ENCODE assay signal across 9 cellular contexts in the genomic region with DNA sequence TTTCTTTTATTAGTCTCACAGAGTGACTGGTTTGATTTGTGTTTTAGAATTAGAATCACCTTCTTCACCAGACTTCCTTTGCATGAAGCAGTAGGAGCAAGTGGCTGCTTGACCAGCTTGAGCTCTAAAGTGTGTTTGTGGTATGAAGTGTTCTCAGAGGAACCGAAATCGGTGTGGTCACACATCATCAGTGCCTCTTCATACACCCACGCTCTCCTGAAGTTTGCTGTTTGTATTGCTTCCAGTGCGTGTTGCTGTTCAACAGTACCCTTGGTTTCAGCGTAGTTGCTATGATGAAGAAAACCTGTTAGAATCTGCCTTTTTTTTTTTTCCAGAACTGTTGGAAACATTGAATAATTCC.
DNase-seq lines count a peak whose midpoint lies in the region; ATAC-seq and TF ChIP-seq lines count a peak whose summit lies in the region.
"Had no signal": no experiment of that assay in that cellular context is flagged by ENCODE, and none has a peak within 500 bp of the region (broad histone marks: within the 10 kb centered on the region; RNA-seq: fewer than 3 reads in every experiment).

No MANE protein-coding gene starts in this region.

- H3K36me3 ChIP-seq in stomach (no peaks in the 10 kb centered on the region), left ventricle myocardium inferior (no peaks in the 10 kb centered on the region)

- H3K4me3 ChIP-seq in stomach (no peak overlapping the region), left ventricle myocardium inferior (no peak overlapping the region)
- H3K4me3 ChIP-seq: heart right ventricle had no signal

- intact Hi-C loops in stomach (cut with DNase I; ENCODE audit: low total_unique reads) (no loop called here), left ventricle myocardium inferior (cut with micrococcal nuclease) (no loop called here)

- in situ Hi-C loops in GM13976 (cut with MboI; ENCODE audit: low sequenced_read_pairs, unreplicated experiment): no loop called here

- no peak for TF ChIP-seq EP300 in stomach (IDR thresholded peaks at IDR 0.05)

- 38 to 62% (median 47%) methylated on average over 5 of the region's 5 CpGs for WGBS in stomach, 5 donors

- peak overlapping the region; percentile 44 to 90 (median 77) for H3K4me3 Mint-ChIP-seq in IgD-negative memory B cell
- H3K4me3 Mint-ChIP-seq in central memory CD8-positive, alpha-beta T cell: peak overlapping the region; percentile 62

- TF ChIP-seq CTCF in GM13976 (IDR thresholded peaks at IDR 0.05; ENCODE audit: borderline replicate concordance, control extremely low read depth, extremely low read depth, insufficient read depth, missing control alignments) (no peak), stomach (IDR thresholded peaks at IDR 0.05) (no peak), left ventricle myocardium inferior (IDR thresholded peaks at IDR 0.05; ENCODE audit: borderline replicate concordance) (no peak)

- TF ChIP-seq POLR2A in stomach (IDR thresholded peaks at IDR 0.05): no peak

- no peaks in the 10 kb centered on the region for H3K9me3 ChIP-seq in stomach
- no peaks in the 10 kb centered on the region for H3K9me3 ChIP-seq in left ventricle myocardium inferior (replicated peaks)
- H3K9me3 ChIP-seq: heart right ventricle had no signal

- peak; percentile 68 for DNase-seq in GM13976 (ENCODE audit: low spot score)
- peak in 1 of 2 donors; percentile 36 for DNase-seq in central memory CD8-positive, alpha-beta T cell (ENCODE audit: low spot score in 2 of 2)
- no peak for DNase-seq in stomach
- no peak for DNase-seq in middle frontal gyrus (ENCODE audit: extremely low spot score, low spot score)
- DNase-seq in left ventricle myocardium inferior: no peak
- DNase-seq in NCI-H2196 (lab: John Stamatoyannopoulos, UW; ENCODE audit: unreplicated experiment): no peak
- DNase-seq: heart right ventricle had no signal

- H3K27ac Mint-ChIP-seq in IgD-negative memory B cell: peak overlapping the region; percentile 81 to 98 (median 91)
- peak overlapping the region; percentile 97 for H3K27ac Mint-ChIP-seq in central memory CD8-positive, alpha-beta T cell (ENCODE audit: low read depth)

- H3K27me3 Mint-ChIP-seq in IgD-negative memory B cell: peaks cover 7% of the 10 kb centered on the region
- no peaks in the 10 kb centered on the region for H3K27me3 Mint-ChIP-seq in central memory CD8-positive, alpha-beta T cell

- no peaks in the 10 kb centered on the region for H3K36me3 Mint-ChIP-seq in IgD-negative memory B cell
- peaks cover 10% of the 10 kb centered on the region for H3K36me3 Mint-ChIP-seq in central memory CD8-positive, alpha-beta T cell (ENCODE audit: insufficient read depth)

- H3K4me1 ChIP-seq in stomach (peaks cover 46 to 88% (median 56%) of the 10 kb centered on the region in 4 donors), left ventricle myocardium inferior (peaks cover 68% of the 10 kb centered on the region)

- H3K4me1 Mint-ChIP-seq in IgD-negative memory B cell: peaks cover 52 to 72% (median 53%) of the 10 kb centered on the region in 3 donors
- peaks cover 79% of the 10 kb centered on the region for H3K4me1 Mint-ChIP-seq in central memory CD8-positive, alpha-beta T cell

- H3K27ac ChIP-seq in stomach (peak overlapping the region in 4 of 5 donors; percentile 2 to 70 (median 54)), left ventricle myocardium inferior (replicated peaks) (no peak overlapping the region)

- H3K27me3 ChIP-seq in stomach (no peaks in the 10 kb centered on the region), left ventricle myocardium inferior (ENCODE audit: low read depth) (no peaks in the 10 kb centered on the region)
- H3K27me3 ChIP-seq: heart right ventricle had no signal

- H3K9me3 Mint-ChIP-seq in IgD-negative memory B cell: no peaks in the 10 kb centered on the region
- H3K9me3 Mint-ChIP-seq in central memory CD8-positive, alpha-beta T cell: no peaks in the 10 kb centered on the region

- peak; percentile 74 for ATAC-seq in GM21447 (IDR thresholded peaks at IDR 0.05; ENCODE audit: unreplicated experiment)
- peak; percentile 80 for ATAC-seq in central memory CD8-positive, alpha-beta T cell (replicated peaks; ENCODE audit: extremely low read depth, poor library complexity, severe bottlenecking)
